ENCODE assay signal across 25 cellular contexts in the genomic region with DNA sequence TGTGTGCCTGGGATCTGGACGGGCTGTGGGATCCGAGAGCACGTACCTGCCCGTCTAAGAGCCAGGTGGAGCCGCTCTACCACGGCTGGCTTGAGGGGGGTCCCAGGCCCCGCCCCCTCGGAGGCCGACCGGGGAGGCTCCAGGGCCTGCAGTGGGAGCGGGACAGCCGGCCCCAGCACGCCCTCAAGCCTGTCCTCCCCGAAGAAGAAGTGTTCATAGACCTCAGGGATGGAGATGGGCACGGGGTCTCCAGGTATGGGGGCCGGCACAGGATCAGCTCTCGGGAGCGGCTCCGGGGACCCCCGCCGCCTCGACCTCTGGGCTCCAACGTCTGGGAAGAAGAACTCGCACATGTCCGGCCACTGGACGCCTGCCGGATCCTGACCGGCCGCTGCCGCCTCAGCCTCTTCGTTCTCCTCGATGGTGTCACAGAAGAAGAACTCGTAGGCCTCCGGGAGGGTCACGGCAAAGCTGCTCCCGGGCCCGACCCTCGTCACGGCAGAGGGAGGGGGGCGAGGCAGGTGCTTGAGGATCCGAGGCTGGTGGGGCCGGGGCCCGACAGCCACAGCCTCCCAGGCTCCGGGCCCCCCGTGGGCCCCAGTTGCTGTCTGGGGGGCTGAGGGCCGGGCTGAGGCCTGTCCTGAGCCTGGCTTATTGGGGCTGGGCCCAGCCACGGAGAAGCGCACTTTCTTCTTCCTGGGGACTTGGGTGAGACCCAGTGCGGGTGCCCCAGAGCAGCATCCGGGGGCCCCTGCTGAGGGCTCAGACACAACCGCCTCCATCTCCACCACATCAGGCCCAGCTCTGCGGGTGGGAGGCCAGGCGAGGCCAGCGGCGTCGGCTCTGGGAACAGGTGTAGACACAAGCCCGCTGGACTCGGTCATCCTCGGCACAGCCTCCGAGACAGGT. TPM values are rescaled to one million over a fixed set of nuclear protein-coding genes. Genes with fewer than 3 reads are reported as not detected.
"Had no signal": no experiment of that assay in that cellular context is flagged by ENCODE, and none has a peak within 500 bp of the region (broad histone marks: within the 10 kb centered on the region; RNA-seq: fewer than 3 reads in every experiment).

No MANE protein-coding gene starts in this region.

- H3K9me3 ChIP-seq: esophagus squamous epithelium, gastroesophageal sphincter, left lung, ovary, thoracic aorta had no signal

- H3K27me3 ChIP-seq: ovary had no signal

- FAIRE-seq: TTC549 had no signal

- DNase-seq: activated CD4-positive, alpha-beta T cell treated with anti-CD3 and anti-CD28 coated beads, Interleukin-2, amount 50 U/mL, for 48 hours; activated effector memory CD4-positive, alpha-beta T cell treated with anti-CD3 and anti-CD28 coated beads, Interleukin-2, amount 50 U/mL, for 16 hours; activated naive CD4-positive, alpha-beta T cell treated with anti-CD3 and anti-CD28 coated beads, Interleukin-2, amount 10 ng/mL, durations not matched to agents 7 days and 5 days; amygdala; cortex of kidney; endodermal cell; esophagus squamous epithelium; mammary epithelial cell; midbrain; natural killer cell; stimulated activated CD4-positive, alpha-beta T cell treated with anti-CD3 and anti-CD28 coated beads, Interleukin-4, amount 100 ng/mL, for 24 hours; stimulated activated naive CD4-positive, alpha-beta T cell treated with Interleukin-2 at 50 U/mL for 16 hours; T-helper 1 cell; WERI-Rb-1 had no signal

- ATAC-seq: gastroesophageal sphincter, left lung, natural killer cell, SK-N-SH treated with all-trans-retinoic acid at 6 μM for 48 hours had no signal

- H3K4me3 ChIP-seq: esophagus squamous epithelium, gastroesophageal sphincter, left lung, ovary, thoracic aorta had no signal

- H3K27ac ChIP-seq: esophagus squamous epithelium, gastroesophageal sphincter, left lung, ovary, thoracic aorta, WERI-Rb-1 had no signal

- H3K36me3 ChIP-seq: gastroesophageal sphincter, left lung, ovary, thoracic aorta, WERI-Rb-1 had no signal

RNA-seq across cellular contexts. Expression of gene PERM1, which starts 2.8 kb away (rescaled TPM):
- total RNA-seq: activated CD8-positive, alpha-beta memory T cell treated with anti-CD3 and anti-CD28 coated beads for 36 hours; bronchial epithelial cell; endodermal cell; esophagus squamous epithelium; kidney epithelial cell; left lung; mammary epithelial cell; natural killer cell; pulmonary artery endothelial cell had no signal
- polyA plus RNA-seq: mammary epithelial cell had no signal

RNA-seq across cellular contexts. Expression of gene PLEKHN1, which starts 12.8 kb away (rescaled TPM):
- total RNA-seq: cerebellum had no signal
